ENCODE assay signal across 15 cellular contexts in the genomic region with DNA sequence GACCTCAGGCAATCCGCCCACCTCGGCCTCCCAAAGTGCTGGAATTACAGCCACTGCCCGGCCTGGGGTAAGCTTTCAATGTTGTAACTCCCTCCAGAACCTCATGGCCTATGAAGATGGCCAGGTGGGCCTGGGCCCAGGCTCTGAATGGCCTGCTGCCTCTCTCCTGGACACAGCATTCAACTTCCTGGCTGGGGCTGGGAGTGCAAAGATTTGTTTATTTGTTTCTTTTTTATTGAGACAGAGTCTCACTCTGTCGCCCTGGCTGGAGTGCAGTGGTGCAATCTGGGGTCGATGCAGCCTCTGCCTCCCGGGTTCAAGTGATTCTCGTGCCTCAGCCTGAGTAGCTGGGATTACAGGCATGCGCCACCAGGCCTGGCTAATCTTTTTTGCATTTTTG. TPM values are rescaled to one million over a fixed set of nuclear protein-coding genes. Genes with fewer than 3 reads are reported as not detected.
DNase-seq lines count a peak whose midpoint lies in the region; ATAC-seq and TF ChIP-seq lines count a peak whose summit lies in the region.
"Had no signal": no experiment of that assay in that cellular context is flagged by ENCODE, and none has a peak within 500 bp of the region (broad histone marks: within the 10 kb centered on the region; RNA-seq: fewer than 3 reads in every experiment).

No MANE protein-coding gene starts in this region.

- no peak overlapping the region for H3K14ac ChIP-seq in neuronal stem cell (ENCODE audit: low read length)

- no peak overlapping the region for H2BK120ac ChIP-seq in neuronal stem cell (ENCODE audit: low read depth, low read length)

- ATAC-seq in natural killer cell treated with Interleukin-12 subunit alpha and Interleukin-12 subunit beta and Interleukin-15 and Interleukin-18, amount 100 ng/mL, for 72 hours, result no peak
- ATAC-seq in natural killer cell, result no peak
- no peak for ATAC-seq in GM18517 (IDR thresholded peaks at IDR 0.05; ENCODE audit: unreplicated experiment)
- no peak for ATAC-seq in stimulated activated naive CD8-positive, alpha-beta T cell treated with anti-CD3 and anti-CD28 coated beads, Interleukin-15, Interleukin-2, amounts not matched to agents 100 U/mL and 50 U/mL, for 24 hours

- H3K4me1 ChIP-seq in iPS-20b (ENCODE audit: insufficient read depth, low read length) (peaks cover 19% of the 10 kb centered on the region; the same call in 1 of the 2 replicates), neuronal stem cell (ENCODE audit: control insufficient read depth in 2 of 2, insufficient read depth in 1 of 2, low read depth in 1 of 2, low read length in 2 of 2) (peaks cover 18% of the 10 kb centered on the region in 2 donors)
- H3K4me1 ChIP-seq: BLaER1, Caco-2, HAP-1 had no signal

- no peak overlapping the region for H4K8ac ChIP-seq in neuronal stem cell (ENCODE audit: low read depth, low read length)

- no peaks in the 10 kb centered on the region for H3K9me3 Mint-ChIP-seq in natural killer cell treated with Interleukin-12 subunit alpha and Interleukin-12 subunit beta and Interleukin-15 and Interleukin-18, amount 100 ng/mL, for 72 hours
- no peaks in the 10 kb centered on the region for H3K9me3 Mint-ChIP-seq in natural killer cell
- H3K9me3 Mint-ChIP-seq: CD8-positive, alpha-beta memory T cell had no signal

- H3K4me3 Mint-ChIP-seq in natural killer cell treated with Interleukin-12 subunit alpha and Interleukin-12 subunit beta and Interleukin-15 and Interleukin-18, amount 100 ng/mL, for 72 hours, result no peak overlapping the region
- H3K4me3 Mint-ChIP-seq in natural killer cell, result no peak overlapping the region
- H3K4me3 Mint-ChIP-seq: CD8-positive, alpha-beta memory T cell had no signal

- peaks cover 6% of the 10 kb centered on the region in 2 donors for H3K4me1 Mint-ChIP-seq in natural killer cell treated with Interleukin-12 subunit alpha and Interleukin-12 subunit beta and Interleukin-15 and Interleukin-18, amount 100 ng/mL, for 72 hours (ENCODE audit: low read depth in 2 of 2)
- peaks cover 0 to 6% of the 10 kb centered on the region in 2 donors for H3K4me1 Mint-ChIP-seq in natural killer cell
- H3K4me1 Mint-ChIP-seq: CD8-positive, alpha-beta memory T cell had no signal

- peak overlapping the region; percentile 80 for H2AFZ ChIP-seq in neuronal stem cell (ENCODE audit: low read length)

- H3K27me3 Mint-ChIP-seq in natural killer cell treated with Interleukin-12 subunit alpha and Interleukin-12 subunit beta and Interleukin-15 and Interleukin-18, amount 100 ng/mL, for 72 hours, result no peaks in the 10 kb centered on the region
- no peaks in the 10 kb centered on the region for H3K27me3 Mint-ChIP-seq in natural killer cell (ENCODE audit: low read depth in 2 of 2)

- no CpG with 5 or more reads among the region's 8 CpGs for WGBS in neuronal stem cell (ENCODE audit: extremely low coverage in 2 of 2, insufficient read length in 2 of 2, insufficient replicate concordance in 1 of 2), 2 donors

- H3K4ac ChIP-seq in neuronal stem cell (ENCODE audit: low read length), result no peak overlapping the region

- no peak overlapping the region for H3K23ac ChIP-seq in neuronal stem cell (ENCODE audit: low read depth, low read length, poor library complexity)

- no peak overlapping the region for H4K91ac ChIP-seq in neuronal stem cell (ENCODE audit: low read depth, low read length, poor library complexity)

- peak overlapping the region; percentile 59; the same call in 1 of the 2 replicates for H3K9ac ChIP-seq in iPS-20b (ENCODE audit: low read depth, low read length)
- H3K9ac ChIP-seq in neuronal stem cell (ENCODE audit: low read depth, low read length, poor library complexity), result no peak overlapping the region
- H3K9ac ChIP-seq: BLaER1 had no signal

- no peak for TF ChIP-seq CTCF in natural killer cell (IDR thresholded peaks at IDR 0.05)

- no peak overlapping the region for H3K4me3 ChIP-seq in iPS-20b (ENCODE audit: low read length)
- no peak overlapping the region for H3K4me3 ChIP-seq in neuronal stem cell (ENCODE audit: low read length in 2 of 2)
- H3K4me3 ChIP-seq: BLaER1, HAP-1 had no signal

- H2AK5ac ChIP-seq in neuronal stem cell (ENCODE audit: low read depth, low read length), result peak overlapping the region; percentile 1

- H3K27me3 ChIP-seq in iPS-20b (ENCODE audit: insufficient read depth, low read length) (no peaks in the 10 kb centered on the region), neuronal stem cell (ENCODE audit: control insufficient read depth in 3 of 3, insufficient read depth in 3 of 3, low read depth in 1 of 3, low read length in 3 of 3) (no peaks in the 10 kb centered on the region)
- H3K27me3 ChIP-seq: BLaER1 had no signal

- peak overlapping the region; percentile 13 for H2BK5ac ChIP-seq in neuronal stem cell (ENCODE audit: low read length)

- no peaks in the 10 kb centered on the region for H3K36me3 ChIP-seq in iPS-20b (ENCODE audit: insufficient read depth, low read depth, low read length)
- peaks cover 0 to 2% of the 10 kb centered on the region in 2 donors for H3K36me3 ChIP-seq in neuronal stem cell (replicated peaks in 1 of 2; ENCODE audit: control insufficient read depth in 2 of 2, insufficient read depth in 2 of 2, low read length in 2 of 2)
- H3K36me3 ChIP-seq: BLaER1, HAP-1 had no signal

- no peak overlapping the region for H3K27ac Mint-ChIP-seq in natural killer cell treated with Interleukin-12 subunit alpha and Interleukin-12 subunit beta and Interleukin-15 and Interleukin-18, amount 100 ng/mL, for 72 hours
- H3K27ac Mint-ChIP-seq in natural killer cell, result no peak overlapping the region
- H3K27ac Mint-ChIP-seq: CD8-positive, alpha-beta memory T cell had no signal

- no peak overlapping the region for H3K18ac ChIP-seq in neuronal stem cell (ENCODE audit: low read length)

- no peak overlapping the region for H3K4me2 ChIP-seq in neuronal stem cell (ENCODE audit: insufficient read depth, low read length, poor library complexity, severe bottlenecking)
- H3K4me2 ChIP-seq: BLaER1 had no signal

- no peak overlapping the region for H2BK15ac ChIP-seq in neuronal stem cell (ENCODE audit: low read length)

- no peaks in the 10 kb centered on the region for H3K36me3 Mint-ChIP-seq in natural killer cell treated with Interleukin-12 subunit alpha and Interleukin-12 subunit beta and Interleukin-15 and Interleukin-18, amount 100 ng/mL, for 72 hours
- no peaks in the 10 kb centered on the region for H3K36me3 Mint-ChIP-seq in natural killer cell
- H3K36me3 Mint-ChIP-seq: CD8-positive, alpha-beta memory T cell had no signal

- H3K79me1 ChIP-seq in neuronal stem cell (ENCODE audit: low read depth, low read length), result no peaks in the 10 kb centered on the region

- H3K27ac ChIP-seq in iPS-20b (ENCODE audit: low read length) (peak overlapping the region; percentile 21), neuronal stem cell (replicated peaks; ENCODE audit: low read length) (peak overlapping the region; percentile 78)
- H3K27ac ChIP-seq: BLaER1 had no signal

- DNase-seq in natural killer cell treated with Interleukin-12 subunit alpha and Interleukin-12 subunit beta and Interleukin-15 and Interleukin-18, amount 100 ng/mL, for 72 hours (ENCODE audit: low spot score), result peak; percentile 28
- DNase-seq in natural killer cell (no peak), neuronal stem cell (ENCODE audit: low spot score) (no peak), DMS53 (lab: John Stamatoyannopoulos, UW) (no peak)
- DNase-seq in stimulated activated naive CD8-positive, alpha-beta T cell treated with anti-CD3 and anti-CD28 coated beads, Interleukin-15, Interleukin-2, amounts not matched to agents 100 U/mL and 50 U/mL, for 24 hours, result no peak
- DNase-seq: 8988T; AML-193; Caco-2; CD8-positive, alpha-beta memory T cell; GF-D8; GOT3 had no signal

- H3K9me3 ChIP-seq in iPS-20b (ENCODE audit: insufficient read depth, low read depth, low read length) (no peaks in the 10 kb centered on the region), neuronal stem cell (replicated peaks in 1 of 2; ENCODE audit: control insufficient read depth in 2 of 2, insufficient read depth in 1 of 2, low read depth in 1 of 2, low read length in 2 of 2) (no peaks in the 10 kb centered on the region)
- H3K9me3 ChIP-seq: BLaER1, Caco-2, HAP-1 had no signal

- intact Hi-C loops in natural killer cell (cut with micrococcal nuclease), result no loop called here

- H2BK12ac ChIP-seq in neuronal stem cell (ENCODE audit: low read length), result no peak overlapping the region

RNA-seq across cellular contexts. Expression of gene TSGA10IP, which starts 0.5 kb away (rescaled TPM):
- total RNA-seq in natural killer cell treated with Interleukin-12 subunit alpha and Interleukin-12 subunit beta and Interleukin-15 and Interleukin-18, amount 100 ng/mL, for 72 hours, result not detected
- not detected for total RNA-seq in natural killer cell
- 3.9 TPM for polyA plus RNA-seq in neuronal stem cell (2013, experiment 1 of 2)
- 3.6 TPM for polyA plus RNA-seq in neuronal stem cell (2013, experiment 2 of 2)
- total RNA-seq: Caco-2; CD8-positive, alpha-beta memory T cell had no signal
- polyA plus RNA-seq: CD8-positive, alpha-beta memory T cell had no signal

RNA-seq across cellular contexts. Expression of gene SART1, which starts 16.8 kb away (rescaled TPM):
- total RNA-seq in natural killer cell treated with Interleukin-12 subunit alpha and Interleukin-12 subunit beta and Interleukin-15 and Interleukin-18, amount 100 ng/mL, for 72 hours, result 100 to 1,000 TPM in 1 of 2 donors, 10 to 100 TPM in 1; 72.9 to 107 TPM
- 100 to 1,000 TPM; 103 to 123 (median 115) TPM for total RNA-seq in natural killer cell
- 41.7 TPM for polyA plus RNA-seq in neuronal stem cell (2013, experiment 1 of 2)
- polyA plus RNA-seq in neuronal stem cell (2013, experiment 2 of 2), result 40.8 TPM

RNA-seq across cellular contexts. Expression of gene DRAP1, which starts 25.5 kb away (rescaled TPM):
- total RNA-seq in natural killer cell treated with Interleukin-12 subunit alpha and Interleukin-12 subunit beta and Interleukin-15 and Interleukin-18, amount 100 ng/mL, for 72 hours, result 10 to 100 TPM; 88.5 to 95.6 TPM
- total RNA-seq in natural killer cell, result 100 to 1,000 TPM; 114 to 115 (median 115) TPM
- polyA plus RNA-seq in neuronal stem cell (2013, experiment 1 of 2), result 139 TPM
- polyA plus RNA-seq in neuronal stem cell (2013, experiment 2 of 2), result 134 TPM

RNA-seq across cellular contexts. Expression of gene C11orf68, which starts 25.9 kb away (rescaled TPM):
- 10 to 100 TPM; 15.4 to 24.7 TPM for total RNA-seq in natural killer cell treated with Interleukin-12 subunit alpha and Interleukin-12 subunit beta and Interleukin-15 and Interleukin-18, amount 100 ng/mL, for 72 hours
- 10 to 100 TPM; 19.9 to 28.3 (median 20.7) TPM for total RNA-seq in natural killer cell
- 23.9 TPM for polyA plus RNA-seq in neuronal stem cell (2013, experiment 1 of 2)
- polyA plus RNA-seq in neuronal stem cell (2013, experiment 2 of 2), result 23.7 TPM

RNA-seq across cellular contexts. Expression of gene FOSL1, which starts 44.6 kb away (rescaled TPM):
- total RNA-seq in natural killer cell treated with Interleukin-12 subunit alpha and Interleukin-12 subunit beta and Interleukin-15 and Interleukin-18, amount 100 ng/mL, for 72 hours, result 10 to 100 TPM in 1 of 2 donors, 1 to 10 TPM in 1; 7.9 to 18.1 TPM
- 1 to 10 TPM; 3.4 to 9.0 (median 6.8) TPM for total RNA-seq in natural killer cell
- polyA plus RNA-seq in neuronal stem cell (2013, experiment 1 of 2), result 2.0 TPM
- polyA plus RNA-seq in neuronal stem cell (2013, experiment 2 of 2), result 1.7 TPM
